ENCODE assay signal across 8 cellular contexts in genomic region chr11:96389604-96390402, GRCh38. TPM values are rescaled to one million over a fixed set of nuclear protein-coding genes. Genes with fewer than 3 reads are reported as not detected.
DNase-seq lines count a peak whose midpoint lies in the region; ATAC-seq and TF ChIP-seq lines count a peak whose summit lies in the region.

Gene CCDC82, minus strand, starts transcription at chr11:96389912. Its CDS starts 5,165 bp downstream, at chr11:96384747.
Gene JRKL, plus strand, starts transcription at chr11:96390013. Its CDS starts 637 bp downstream, at chr11:96390650.

- H3K27me3 Mint-ChIP-seq in CD4-positive, CD25-positive, alpha-beta regulatory T cell: no peaks in the 10 kb centered on the region
- no peaks in the 10 kb centered on the region for H3K27me3 Mint-ChIP-seq in activated CD4-positive, alpha-beta memory T cell treated with anti-CD3 and anti-CD28 coated beads for 36 hours

- peak within 1 kb of the TSS; percentile 80 to 83 for H3K9ac ChIP-seq in duodenal mucosa (ENCODE audit: low read depth in 1 of 2, low read length in 2 of 2)

- peaks cover 30% of the 10 kb centered on the region for H3K4me1 ChIP-seq in CD4-positive, CD25-positive, alpha-beta regulatory T cell (ENCODE audit: control insufficient read depth, insufficient read depth, low read length, poor library complexity, severe bottlenecking)
- peaks cover 14 to 19% of the 10 kb centered on the region in 2 donors for H3K4me1 ChIP-seq in duodenal mucosa (ENCODE audit: control insufficient read depth in 1 of 2, insufficient read depth in 2 of 2, low read length in 2 of 2)
- peaks cover 28% of the 10 kb centered on the region for H3K4me1 ChIP-seq in lower lobe of right lung

- peaks cover 39 to 59% (median 47%) of the 10 kb centered on the region in 4 donors for H3K4me1 Mint-ChIP-seq in CD4-positive, CD25-positive, alpha-beta regulatory T cell
- H3K4me1 Mint-ChIP-seq in activated CD4-positive, alpha-beta memory T cell treated with anti-CD3 and anti-CD28 coated beads for 36 hours (ENCODE audit: low read depth): peaks cover 67% of the 10 kb centered on the region

- CTCF ChIA-PET in activated CD4-positive, alpha-beta memory T cell treated with anti-CD3 and anti-CD28 coated beads for 36 hours (lab: Charles Lee): interaction anchor here (0.5 to 3.3 kb wide), 10 partner anchors 24 to 600 kb away, joined by 3 to 31 read pairs (median 4); partner anchors contain the start of genes CEP57, FAM76B, MAML2 and MTMR2

- H3K9me3 ChIP-seq in CD4-positive, CD25-positive, alpha-beta regulatory T cell (ENCODE audit: control insufficient read depth in 2 of 2, low read length in 2 of 2): no peaks in the 10 kb centered on the region
- no peaks in the 10 kb centered on the region for H3K9me3 ChIP-seq in duodenal mucosa (ENCODE audit: control insufficient read depth in 1 of 2, low read length in 2 of 2)
- no peaks in the 10 kb centered on the region for H3K9me3 ChIP-seq in lower lobe of right lung

- no peaks in the 10 kb centered on the region for H3K27me3 ChIP-seq in CD4-positive, CD25-positive, alpha-beta regulatory T cell (ENCODE audit: control insufficient read depth, insufficient read depth, low read length)
- no peaks in the 10 kb centered on the region for H3K27me3 ChIP-seq in duodenal mucosa (ENCODE audit: control insufficient read depth in 1 of 2, insufficient read depth in 2 of 2, low read length in 2 of 2)
- no peaks in the 10 kb centered on the region for H3K27me3 ChIP-seq in lower lobe of right lung (ENCODE audit: low read depth)

- H3K27ac ChIP-seq in CD4-positive, CD25-positive, alpha-beta regulatory T cell (ENCODE audit: insufficient read depth, low read length, poor library complexity, severe bottlenecking): peak within 1 kb of the TSS; percentile 84
- peak within 1 kb of the TSS; percentile 85 for H3K27ac ChIP-seq in duodenal mucosa (ENCODE audit: low read depth, low read length)
- H3K27ac ChIP-seq in lower lobe of right lung: peak within 1 kb of the TSS; percentile 91

- H3K27ac Mint-ChIP-seq in CD4-positive, CD25-positive, alpha-beta regulatory T cell: peak within 1 kb of the TSS; percentile 87 to 97 (median 95)
- H3K27ac Mint-ChIP-seq in activated CD4-positive, alpha-beta memory T cell treated with anti-CD3 and anti-CD28 coated beads for 36 hours: peak within 1 kb of the TSS; percentile 85

- POLR2A ChIA-PET in activated CD4-positive, alpha-beta memory T cell treated with anti-CD3 and anti-CD28 coated beads for 36 hours (lab: Charles Lee): interaction anchor here (0.8 to 2.9 kb wide), 14 partner anchors 10 to 1323 kb away, joined by 3 to 28 read pairs (median 6); partner anchors contain the start of genes CEP57, FAM76B and MAML2

- TF ChIP-seq CTCF in lower lobe of right lung (IDR thresholded peaks at IDR 0.05): no peak

- no peaks in the 10 kb centered on the region for H3K36me3 ChIP-seq in CD4-positive, CD25-positive, alpha-beta regulatory T cell (ENCODE audit: control insufficient read depth, insufficient read depth, low read length)
- H3K36me3 ChIP-seq in duodenal mucosa (ENCODE audit: control insufficient read depth in 1 of 2, insufficient read depth in 2 of 2, low read length in 2 of 2) (no peaks in the 10 kb centered on the region), lower lobe of right lung (no peaks in the 10 kb centered on the region)

- ATAC-seq in CD4-positive, CD25-positive, alpha-beta regulatory T cell (ENCODE audit: low read depth in 2 of 2): peak; percentile 97 to 99
- ATAC-seq in GM19438 (IDR thresholded peaks at IDR 0.05; ENCODE audit: low read depth, unreplicated experiment): peak; percentile 91
- ATAC-seq in HG03571 (IDR thresholded peaks at IDR 0.05; ENCODE audit: unreplicated experiment): peak; percentile 94
- ATAC-seq in lower lobe of right lung: peak; percentile 100

- DNase-seq in CD4-positive, CD25-positive, alpha-beta regulatory T cell: peak; percentile 97 to 98 (median 97)
- DNase-seq in NCI-H774 (lab: John Stamatoyannopoulos, UW) (peak; percentile 95), lower lobe of right lung (peak; percentile 97)
- peak; percentile 99 for DNase-seq in activated CD4-positive, alpha-beta memory T cell treated with anti-CD3 and anti-CD28 coated beads for 36 hours
- DNase-seq in stimulated activated CD4-positive, alpha-beta T cell treated with anti-CD3 and anti-CD28 coated beads, TNF-alpha, amount 100 ng/mL, for 1 hour (ENCODE audit: low read depth in 3 of 3, low spot score in 1 of 3): peak; percentile 94 to 99 (median 96)

- H3K4me3 Mint-ChIP-seq in CD4-positive, CD25-positive, alpha-beta regulatory T cell: peak within 1 kb of the TSS; percentile 93 to 98 (median 96)
- peak within 1 kb of the TSS; percentile 86 for H3K4me3 Mint-ChIP-seq in activated CD4-positive, alpha-beta memory T cell treated with anti-CD3 and anti-CD28 coated beads for 36 hours

- H3K36me3 Mint-ChIP-seq in CD4-positive, CD25-positive, alpha-beta regulatory T cell: peaks cover 7% of the 10 kb centered on the region
- H3K36me3 Mint-ChIP-seq in activated CD4-positive, alpha-beta memory T cell treated with anti-CD3 and anti-CD28 coated beads for 36 hours: peaks cover 12% of the 10 kb centered on the region

- no peaks in the 10 kb centered on the region for H3K9me3 Mint-ChIP-seq in CD4-positive, CD25-positive, alpha-beta regulatory T cell
- no peaks in the 10 kb centered on the region for H3K9me3 Mint-ChIP-seq in activated CD4-positive, alpha-beta memory T cell treated with anti-CD3 and anti-CD28 coated beads for 36 hours

- H3K4me3 ChIP-seq in CD4-positive, CD25-positive, alpha-beta regulatory T cell (ENCODE audit: low read depth, low read length): peak within 1 kb of the TSS; percentile 94
- peak within 1 kb of the TSS; percentile 84 to 88 for H3K4me3 ChIP-seq in duodenal mucosa (ENCODE audit: low read depth in 1 of 2, low read length in 2 of 2)
- H3K4me3 ChIP-seq in lower lobe of right lung: peak within 1 kb of the TSS; percentile 88

- intact Hi-C loops in activated CD4-positive, alpha-beta memory T cell treated with anti-CD3 and anti-CD28 coated beads for 36 hours (cut with micrococcal nuclease): loop anchor here (1.0 to 10.0 kb wide), 13 partner anchors 31 to 1325 kb away; partner anchors contain the start of genes CEP57, MAML2, MTMR2 and SRSF8
- intact Hi-C loops in lower lobe of right lung (cut with DNase I): no loop called here

RNA-seq across cellular contexts. Expression of gene CCDC82, which starts in this region (rescaled TPM):
- total RNA-seq in CD4-positive, CD25-positive, alpha-beta regulatory T cell: 37.3 TPM
- polyA plus RNA-seq in CD4-positive, CD25-positive, alpha-beta regulatory T cell: 10 to 100 TPM; 22.2 to 27.8 (median 24.8) TPM
- 10 to 100 TPM; 30.6 to 35.3 TPM for total RNA-seq in activated CD4-positive, alpha-beta memory T cell treated with anti-CD3 and anti-CD28 coated beads for 36 hours
- 27.1 TPM for total RNA-seq in lower lobe of right lung

RNA-seq across cellular contexts. Expression of gene JRKL, which starts in this region (rescaled TPM):
- total RNA-seq in CD4-positive, CD25-positive, alpha-beta regulatory T cell: 4.4 TPM
- 1 to 10 TPM; 2.1 to 5.3 (median 3.2) TPM for polyA plus RNA-seq in CD4-positive, CD25-positive, alpha-beta regulatory T cell
- 10 to 100 TPM; 13.7 to 15.4 TPM for total RNA-seq in activated CD4-positive, alpha-beta memory T cell treated with anti-CD3 and anti-CD28 coated beads for 36 hours
- total RNA-seq in lower lobe of right lung: 11.0 TPM

Comparison
In these comparisons a context has a peak if more than half of its experiments do, and no peak if none do; other contexts are left out.
1. Peak in every context shown above with its lines: DNase-seq, ATAC-seq, H3K4me3 ChIP-seq and H3K27ac ChIP-seq.